In the genomic region with DNA sequence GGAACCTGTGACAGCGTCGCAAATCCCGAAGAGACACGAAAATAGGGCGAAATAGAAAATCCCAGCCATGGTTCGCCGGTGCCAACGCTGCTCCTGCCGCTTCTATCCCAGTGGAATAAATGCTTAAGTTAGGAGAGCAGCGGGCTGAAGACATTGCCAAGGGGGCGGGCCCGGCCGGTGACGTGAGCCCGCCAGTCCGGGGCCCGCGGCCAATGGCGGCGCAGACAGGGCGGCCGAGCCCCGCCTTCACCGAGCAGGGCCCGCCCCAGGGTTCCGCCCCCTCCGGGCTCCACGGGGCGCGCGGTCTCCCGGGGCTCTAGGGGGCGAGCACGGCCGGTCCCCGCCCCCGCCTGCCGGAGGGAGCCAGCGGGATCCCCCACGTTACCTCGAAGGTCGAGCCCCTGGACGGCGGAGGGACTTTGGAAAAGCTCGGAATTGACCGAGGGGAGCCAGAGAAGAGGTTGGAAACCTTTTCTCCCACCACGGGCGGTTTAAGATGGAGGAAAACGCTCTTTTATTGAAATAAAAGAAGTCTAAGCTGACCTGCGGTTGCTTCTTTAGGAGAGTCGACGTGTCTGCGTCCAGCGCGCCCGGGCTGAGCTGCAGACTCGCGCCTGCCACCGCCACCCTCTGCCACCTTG, we compare ENCODE assay signal across 8 cellular contexts. TPM values are rescaled to one million over a fixed set of nuclear protein-coding genes. Genes with fewer than 3 reads are reported as not detected.
DNase-seq lines count a peak whose midpoint lies in the region; ATAC-seq and TF ChIP-seq lines count a peak whose summit lies in the region.

A gene (minus strand): TSS at position 125 of the 641 bp plus-strand sequence. CDS start 56 bp downstream, at position 69.

- peaks cover 32% of the 10 kb centered on the region for H3K4me1 ChIP-seq in GM23338 (ENCODE audit: insufficient read depth)

- ATAC-seq in GM23338 = peak; percentile 60
- peak; percentile 88 for ATAC-seq in SK-N-SH treated with all-trans-retinoic acid at 6 μM for 48 hours
- ATAC-seq in omental fat pad (ENCODE audit: low FRiP score) = peak; percentile 94

- H3K36me3 ChIP-seq in GM23338 (ENCODE audit: insufficient read depth) = no peaks in the 10 kb centered on the region

- H3K27ac Mint-ChIP-seq in GM23338 = no peak within 1 kb of the TSS
- no peak within 1 kb of the TSS for H3K27ac Mint-ChIP-seq in activated naive CD8-positive, alpha-beta T cell treated with anti-CD3 and anti-CD28 coated beads for 36 hours

- peak within 1 kb of the TSS; percentile 99 for H2AFZ ChIP-seq in GM23338

- DNase-seq in DMS79 treated with DMSO at 0.1 percent for 48 hours (lab: John Stamatoyannopoulos, UW) (peak; percentile 86), GM23338 (ENCODE audit: low spot score) (peak; percentile 87), LNCaP clone FGC (ENCODE audit: low read depth) (peak; percentile 23), glomerular visceral epithelial cell (ENCODE audit: extremely low spot score) (peak; percentile 94), omental fat pad (ENCODE audit: low spot score) (peak; percentile 62), superior temporal gyrus (ENCODE audit: extremely low spot score) (peak; percentile 91)
- DNase-seq in activated naive CD8-positive, alpha-beta T cell treated with anti-CD3 and anti-CD28 coated beads for 36 hours = peak; percentile 85

- no peaks in the 10 kb centered on the region; the same call in 2 of the 3 replicates for H3K36me3 Mint-ChIP-seq in GM23338 (ENCODE audit: low read depth)
- H3K36me3 Mint-ChIP-seq in activated naive CD8-positive, alpha-beta T cell treated with anti-CD3 and anti-CD28 coated beads for 36 hours = no peaks in the 10 kb centered on the region

- peaks cover 5% of the 10 kb centered on the region; the same call in 1 of the 2 replicates for H3F3A ChIP-seq in GM23338 (replicated peaks; ENCODE audit: low read depth)

- H3K79me2 ChIP-seq in GM23338 (replicated peaks; ENCODE audit: insufficient read depth) = no peaks in the 10 kb centered on the region

- no peak within 1 kb of the TSS for H3K27ac ChIP-seq in GM23338 (ENCODE audit: low read depth)

- H3K4me3 ChIP-seq in GM23338 (peak within 1 kb of the TSS; percentile 93), LNCaP clone FGC (ENCODE audit: low read depth, low read length) (peak within 1 kb of the TSS; percentile 44)

- H3K27me3 Mint-ChIP-seq in GM23338 (ENCODE audit: insufficient read depth, low read depth, poor library complexity) = peaks cover 44% of the 10 kb centered on the region
- H3K27me3 Mint-ChIP-seq in activated naive CD8-positive, alpha-beta T cell treated with anti-CD3 and anti-CD28 coated beads for 36 hours = peaks cover 83% of the 10 kb centered on the region

- H3K9me2 ChIP-seq in GM23338 (ENCODE audit: insufficient read depth) = no peaks in the 10 kb centered on the region

- peaks cover 48% of the 10 kb centered on the region for H3K4me1 Mint-ChIP-seq in GM23338
- H3K4me1 Mint-ChIP-seq in activated naive CD8-positive, alpha-beta T cell treated with anti-CD3 and anti-CD28 coated beads for 36 hours = peaks cover 22% of the 10 kb centered on the region

- H3K4me2 ChIP-seq in GM23338 = peak within 1 kb of the TSS; percentile 99

- peaks cover 2% of the 10 kb centered on the region; the same call in 1 of the 3 replicates for H3K9me3 Mint-ChIP-seq in GM23338
- no peaks in the 10 kb centered on the region for H3K9me3 Mint-ChIP-seq in activated naive CD8-positive, alpha-beta T cell treated with anti-CD3 and anti-CD28 coated beads for 36 hours

- H4K20me1 ChIP-seq in GM23338 (replicated peaks; ENCODE audit: insufficient read depth) = no peaks in the 10 kb centered on the region

- TF ChIP-seq CTCF in GM23338 (conservative IDR thresholded peaks at IDR 0.05; ENCODE audit: low read depth in 2 of 2) (0 out of 4 replicates have a peak, but pooled peaks of 1 of the 2 experiments have one; percentile 22), LNCaP clone FGC (IDR thresholded peaks at IDR 0.05; ENCODE audit: control insufficient read depth, extremely low read depth, insufficient read depth) (no peak), omental fat pad (IDR thresholded peaks at IDR 0.05) (no peak)

- H3K4me3 Mint-ChIP-seq in GM23338 = peak within 1 kb of the TSS; percentile 92
- peak within 1 kb of the TSS; percentile 77 for H3K4me3 Mint-ChIP-seq in activated naive CD8-positive, alpha-beta T cell treated with anti-CD3 and anti-CD28 coated beads for 36 hours

- peaks cover 80% of the 10 kb centered on the region for H3K27me3 ChIP-seq in GM23338 (ENCODE audit: insufficient read depth)

TF ChIP-seq in GM23338, 12 proteins besides CTCF, POLR2A, EP300 and RAD21:
- TF ChIP-seq CREB1 (CRISPR knock-in tag; IDR thresholded peaks at IDR 0.05; ENCODE audit: low read depth) = peak; percentile 93
- peak; percentile 86 for TF ChIP-seq POLR2AphosphoS5 (IDR thresholded peaks at IDR 0.05; ENCODE audit: low read depth)
- no peak for TF ChIP-seq ZNF331 (CRISPR knock-in tag; IDR thresholded peaks at IDR 0.05; ENCODE audit: low read depth)

TF ChIP-seq in SK-N-SH treated with all-trans-retinoic acid at 6 μM for 48 hours, 23 proteins besides CTCF, POLR2A, EP300 and RAD21:
- TF ChIP-seq BACH2 (CRISPR knock-in tag; IDR thresholded peaks at IDR 0.05; ENCODE audit: borderline replicate concordance) = no peak
- TF ChIP-seq CSDC2 (CRISPR knock-in tag; IDR thresholded peaks at IDR 0.05) = no peak
- TF ChIP-seq ESRRG (CRISPR knock-in tag; IDR thresholded peaks at IDR 0.05) = no peak
- no peak for TF ChIP-seq ZNF565 (CRISPR knock-in tag; conservative IDR thresholded peaks at IDR 0.05; ENCODE audit: low read depth)
- TF ChIP-seq SNAI2 (CRISPR knock-in tag; IDR thresholded peaks at IDR 0.05) = no peak
- TF ChIP-seq TCF4 (CRISPR knock-in tag; IDR thresholded peaks at IDR 0.05; ENCODE audit: borderline replicate concordance) = no peak
- TF ChIP-seq, protein P1, sequence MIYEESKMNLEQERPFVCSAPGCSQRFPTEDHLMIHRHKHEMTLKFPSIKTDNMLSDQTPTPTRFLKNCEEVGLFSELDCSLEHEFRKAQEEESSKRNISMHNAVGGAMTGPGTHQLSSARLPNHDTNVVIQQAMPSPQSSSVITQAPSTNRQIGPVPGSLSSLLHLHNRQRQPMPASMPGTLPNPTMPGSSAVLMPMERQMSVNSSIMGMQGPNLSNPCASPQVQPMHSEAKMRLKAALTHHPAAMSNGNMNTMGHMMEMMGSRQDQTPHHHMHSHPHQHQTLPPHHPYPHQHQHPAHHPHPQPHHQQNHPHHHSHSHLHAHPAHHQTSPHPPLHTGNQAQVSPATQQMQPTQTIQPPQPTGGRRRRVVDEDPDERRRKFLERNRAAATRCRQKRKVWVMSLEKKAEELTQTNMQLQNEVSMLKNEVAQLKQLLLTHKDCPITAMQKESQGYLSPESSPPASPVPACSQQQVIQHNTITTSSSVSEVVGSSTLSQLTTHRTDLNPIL (CRISPR knock-in tag; IDR thresholded peaks at IDR 0.05; ENCODE audit: low read depth) = no peak
- no peak for TF ChIP-seq ZFP30 (CRISPR knock-in tag; IDR thresholded peaks at IDR 0.05)
- TF ChIP-seq ZC3H10 (CRISPR knock-in tag; IDR thresholded peaks at IDR 0.05) = no peak
- no peak for TF ChIP-seq OSR1 (CRISPR knock-in tag; IDR thresholded peaks at IDR 0.05)
- TF ChIP-seq ZFP3 (CRISPR knock-in tag; IDR thresholded peaks at IDR 0.05) = no peak
- TF ChIP-seq ZNF8 (CRISPR knock-in tag; IDR thresholded peaks at IDR 0.05) = no peak

RNA-seq across cellular contexts. Expression of the gene that starts here (rescaled TPM):
- 6.2 and 7.2 TPM in 2 replicates for total RNA-seq in GM23338 (2014; rRNA removed; shearing (Covaris generic))
- 4.1 and 5.5 TPM in 2 replicates for polyA plus RNA-seq in GM23338 (2016; fragmentation: Nextera tagmentation; extraction: Ambion mirVana)
- total RNA-seq in activated naive CD8-positive, alpha-beta T cell treated with anti-CD3 and anti-CD28 coated beads for 36 hours = under 1 TPM; 0.20 to 0.47 TPM
- total RNA-seq in omental fat pad = 10 to 100 TPM; 18.5 to 43.0 (median 23.6) TPM

Comparison
In these comparisons a context has a peak if more than half of its experiments do, and no peak if none do; other contexts are left out.
1. Peak in DNase-seq in activated naive CD8-positive, alpha-beta T cell treated with anti-CD3 and anti-CD28 coated beads for 36 hours; RNA of the gene not detected or under 1 TPM.
2. DNase-seq: peak in every context shown above with its lines; median percentile 94 in glomerular visceral epithelial cell; 91 in superior temporal gyrus; 87 in GM23338; 86 in DMS79 treated with DMSO at 0.1 percent for 48 hours; 85 in activated naive CD8-positive, alpha-beta T cell treated with anti-CD3 and anti-CD28 coated beads for 36 hours; 62 in omental fat pad; 23 in LNCaP clone FGC.